Comparison of ENCODE assay signal across 26 cellular contexts in genomic region chr1:30864681-30865080, GRCh38. TPM values are rescaled to one million over a fixed set of nuclear protein-coding genes. Genes with fewer than 3 reads are reported as not detected.
"Had no signal": no experiment of that assay in that cellular context is flagged by ENCODE, and none has a peak within 500 bp of the region (broad histone marks: within the 10 kb centered on the region; RNA-seq: fewer than 3 reads in every experiment).

No MANE protein-coding gene starts in this region.

- H3K36me3 ChIP-seq: adrenal gland had no signal

- H3K4me3 ChIP-seq: adrenal gland had no signal

- H3K9ac ChIP-seq: KMS-11 had no signal

- H3K27ac ChIP-seq: adrenal gland, KMS-11 had no signal

- ATAC-seq: activated CD8-positive, alpha-beta T cell treated with anti-CD3 and anti-CD28 coated beads, Interleukin-2, amount 10 ng/mL, durations not matched to agents 7 days and 5 days; Panc1; T-helper 17 cell; WTC11 had no signal

- DNase-seq: activated CD4-positive, alpha-beta T cell treated with anti-CD3 and anti-CD28 coated beads for 48 hours; activated CD4-positive, alpha-beta T cell treated with anti-CD3 and anti-CD28 coated beads, Interleukin-2, amount 50 U/mL, for 4 hours; activated CD4-positive, CD25-positive, alpha-beta regulatory T cell treated with anti-CD3 and anti-CD28 coated beads, Interleukin-2, amount 50 U/mL, for 72 hours; activated CD8-positive, alpha-beta memory T cell treated with anti-CD3 and anti-CD28 coated beads, Interleukin-2, amount 50 U/mL, for 48 hours; activated CD8-positive, alpha-beta T cell treated with anti-CD3 and anti-CD28 coated beads, Interleukin-2, amount 10 ng/mL, durations not matched to agents 7 days and 5 days; activated naive CD4-positive, alpha-beta T cell treated with anti-CD3 and anti-CD28 coated beads, Interleukin-2, amount 50 U/mL, for 16 hours; activated naive CD8-positive, alpha-beta T cell treated with anti-CD3 and anti-CD28 coated beads, Interleukin-2, amount 10 ng/mL, durations not matched to agents 7 days and 5 days; activated T-cell treated with anti-CD3 and anti-CD28 coated beads, Interleukin-2, amount 50 U/mL, for 1 hour; anterior cingulate cortex; NCI-H1092; NCI-H1417 treated with DMSO at 0.1 percent for 48 hours; NCI-H1694 treated with DMSO at 0.1 percent for 48 hours; NCI-H2029 treated with DMSO at 0.1 percent for 48 hours; NCI-H510A treated with DMSO at 0.1 percent for 48 hours; NCI-H69; NK-92 treated with Interleukin-12 subunit alpha and Interleukin-12 subunit beta, amount 100 ng/mL, for 24 hours; OCI-M1; RPMI8226; SHP77 treated with DMSO at 0.1 percent for 48 hours; T-helper 17 cell; T-helper 9 cell had no signal

- H3K4me1 ChIP-seq: adrenal gland had no signal

- H3K9me3 ChIP-seq: adrenal gland had no signal

RNA-seq across cellular contexts. Expression of gene SDC3, which starts 43.9 kb away (rescaled TPM):
- total RNA-seq: activated CD8-positive, alpha-beta T cell treated with anti-CD3 and anti-CD28 coated beads, Interleukin-2, amount 10 ng/mL, durations not matched to agents 7 days and 5 days had no signal
- polyA plus RNA-seq: IgD-negative memory B cell had no signal
